In genomic region chr6:4803343-4803744, GRCh38 we compare ENCODE assay signal across 20 cellular contexts. TPM values are rescaled to one million over a fixed set of nuclear protein-coding genes. Genes with fewer than 3 reads are reported as not detected.
DNase-seq lines count a peak whose midpoint lies in the region; ATAC-seq, FAIRE-seq and TF ChIP-seq lines count a peak whose summit lies in the region.
"Had no signal": no experiment of that assay in that cellular context is flagged by ENCODE, and none has a peak within 500 bp of the region (broad histone marks: within the 10 kb centered on the region; RNA-seq: fewer than 3 reads in every experiment).

No MANE protein-coding gene starts in this region.

- H3K27ac Mint-ChIP-seq in GM23338 (no peak overlapping the region), astrocyte (ENCODE audit: unreplicated experiment) (peak overlapping the region; percentile 29)

- H2BK5ac ChIP-seq in mesendoderm (ENCODE audit: low read length) = no peak overlapping the region

- H3K9me3 ChIP-seq in BLaER1 = peaks cover 52% of the 10 kb centered on the region
- no peaks in the 10 kb centered on the region for H3K9me3 ChIP-seq in astrocyte (ENCODE audit: insufficient read depth, low read depth, low read length)

- peaks cover 38% of the 10 kb centered on the region for H3K79me1 ChIP-seq in mesendoderm (ENCODE audit: low read length)

- H3K4me2 ChIP-seq in BLaER1 = peak overlapping the region; percentile 77
- H3K4me2 ChIP-seq in GM23338 = peak overlapping the region; percentile 47; the same call in 1 of the 2 replicates
- no peak overlapping the region for H3K4me2 ChIP-seq in astrocyte (ENCODE audit: low read length)
- no peak overlapping the region for H3K4me2 ChIP-seq in mesendoderm (ENCODE audit: low read length)

- H3K4me1 Mint-ChIP-seq in GM23338 = peaks cover 73% of the 10 kb centered on the region
- peaks cover 48% of the 10 kb centered on the region for H3K4me1 Mint-ChIP-seq in astrocyte (ENCODE audit: low read depth, unreplicated experiment)

- no peak overlapping the region for H3K56ac ChIP-seq in mesendoderm (ENCODE audit: low read length)

- no peaks in the 10 kb centered on the region; the same call in 1 of the 2 replicates for H3F3A ChIP-seq in GM23338 (replicated peaks; ENCODE audit: low read depth)

- ATAC-seq in GM23338 (peak; percentile 10), HG03469 (IDR thresholded peaks at IDR 0.05; ENCODE audit: unreplicated experiment) (no peak), HG03354 (IDR thresholded peaks at IDR 0.05; ENCODE audit: poor library complexity, severe bottlenecking, unreplicated experiment) (no peak), HG03045 (IDR thresholded peaks at IDR 0.05; ENCODE audit: unreplicated experiment) (no peak)
- ATAC-seq: sciatic nerve, T-cell had no signal

- H3K79me2 ChIP-seq in GM23338 (replicated peaks; ENCODE audit: insufficient read depth) (peaks cover 100% of the 10 kb centered on the region), astrocyte (ENCODE audit: insufficient read depth, low read length) (peaks cover 97% of the 10 kb centered on the region), mesendoderm (ENCODE audit: control insufficient read depth, insufficient read depth, low read length) (peaks cover 71% of the 10 kb centered on the region)

- no peak overlapping the region for H3K4ac ChIP-seq in mesendoderm (ENCODE audit: low read depth, low read length)

- H3K36me3 Mint-ChIP-seq in GM23338 (ENCODE audit: low read depth) = peaks cover 15% of the 10 kb centered on the region
- peaks cover 6% of the 10 kb centered on the region for H3K36me3 Mint-ChIP-seq in astrocyte (ENCODE audit: low read depth, unreplicated experiment)

- DNase-seq in GM23338 (ENCODE audit: low spot score) (no peak), astrocyte (ENCODE audit: low read depth) (no peak), mesendoderm (peak; percentile 39)
- DNase-seq in activated CD4-positive, alpha-beta T cell treated with anti-CD3 and anti-CD28 coated beads for 4 hours = no peak
- DNase-seq: activated CD8-positive, alpha-beta memory T cell treated with anti-CD3 and anti-CD28 coated beads for 24 hours; central memory CD4-positive, alpha-beta T cell; effector CD4-positive, alpha-beta T cell; esophagus squamous epithelium; GF-D8; NCI-H1105; NCI-H69; T-cell; WERI-Rb-1 had no signal

- TF ChIP-seq CTCF in GM23338 (conservative IDR thresholded peaks at IDR 0.05; ENCODE audit: low read depth in 2 of 2) (no peak), astrocyte (IDR thresholded peaks at IDR 0.05; ENCODE audit: insufficient read depth, low read depth, low read length) (no peak)

- H3K9me3 Mint-ChIP-seq in GM23338 (no peaks in the 10 kb centered on the region; the same call in 2 of the 3 replicates), astrocyte (ENCODE audit: unreplicated experiment) (no peaks in the 10 kb centered on the region)

- H3K18ac ChIP-seq in mesendoderm (ENCODE audit: low read length) = no peak overlapping the region

- H3K27me3 ChIP-seq in BLaER1 = no peaks in the 10 kb centered on the region
- no peaks in the 10 kb centered on the region for H3K27me3 ChIP-seq in GM23338 (ENCODE audit: insufficient read depth)
- no peaks in the 10 kb centered on the region for H3K27me3 ChIP-seq in astrocyte (ENCODE audit: insufficient read depth, low read length)
- H3K27me3 ChIP-seq in mesendoderm (ENCODE audit: insufficient read depth, low read length, poor library complexity) = no peaks in the 10 kb centered on the region
- H3K27me3 ChIP-seq: esophagus squamous epithelium had no signal

- peaks cover 50% of the 10 kb centered on the region for H3K4me1 ChIP-seq in BLaER1
- peaks cover 42% of the 10 kb centered on the region for H3K4me1 ChIP-seq in GM23338 (ENCODE audit: insufficient read depth)
- H3K4me1 ChIP-seq in astrocyte (ENCODE audit: insufficient read depth, low read length) = peaks cover 8% of the 10 kb centered on the region
- H3K4me1 ChIP-seq in mesendoderm (ENCODE audit: control insufficient read depth, low read depth, low read length) = peaks cover 3% of the 10 kb centered on the region

- no peak overlapping the region for H4K5ac ChIP-seq in mesendoderm (ENCODE audit: low read length)

- H2AFZ ChIP-seq in GM23338 (no peak overlapping the region), astrocyte (ENCODE audit: low read depth, low read length) (no peak overlapping the region)

- no peak overlapping the region for H4K8ac ChIP-seq in mesendoderm (ENCODE audit: low read depth, low read length)

- no peaks in the 10 kb centered on the region for H3K9me2 ChIP-seq in GM23338 (ENCODE audit: insufficient read depth)

- H3K9ac ChIP-seq in BLaER1 = 0 out of 2 replicates have a peak overlapping the region, but pooled peaks have one; percentile 20
- H3K9ac ChIP-seq in astrocyte (ENCODE audit: low read length) = no peak overlapping the region
- H3K9ac ChIP-seq in mesendoderm (ENCODE audit: low read length) = no peak overlapping the region
- H3K9ac ChIP-seq: KMS-11 had no signal

- no CpG with 5 or more reads among the region's 5 CpGs for WGBS in mesendoderm (ENCODE audit: extremely low coverage, insufficient coverage, low lambda C conversion rate)

- H3K4me3 Mint-ChIP-seq in GM23338 (no peak overlapping the region), astrocyte (ENCODE audit: unreplicated experiment) (no peak overlapping the region)

- H3K27me3 Mint-ChIP-seq in GM23338 (ENCODE audit: insufficient read depth, low read depth, poor library complexity) (peaks cover 6% of the 10 kb centered on the region), astrocyte (ENCODE audit: low read depth, unreplicated experiment) (no peaks in the 10 kb centered on the region)
- H3K27me3 Mint-ChIP-seq: T-cell had no signal

- H3K27ac ChIP-seq in BLaER1 (peak overlapping the region; percentile 57; the same call in 1 of the 2 replicates), GM23338 (ENCODE audit: low read depth) (no peak overlapping the region), astrocyte (ENCODE audit: low read depth, low read length) (no peak overlapping the region), mesendoderm (ENCODE audit: low read depth, low read length) (no peak overlapping the region)
- H3K27ac ChIP-seq: esophagus squamous epithelium, KMS-11, WERI-Rb-1 had no signal

- H4K20me1 ChIP-seq in BLaER1 = peaks cover 88% of the 10 kb centered on the region
- H4K20me1 ChIP-seq in GM23338 (replicated peaks; ENCODE audit: insufficient read depth) = peaks cover 97% of the 10 kb centered on the region
- peaks cover 71% of the 10 kb centered on the region for H4K20me1 ChIP-seq in astrocyte (ENCODE audit: insufficient read depth, low read length)

- H3K36me3 ChIP-seq in BLaER1 (peaks cover 42% of the 10 kb centered on the region), GM23338 (ENCODE audit: insufficient read depth) (no peaks in the 10 kb centered on the region), astrocyte (ENCODE audit: insufficient read depth, low read length) (no peaks in the 10 kb centered on the region), mesendoderm (ENCODE audit: control insufficient read depth, insufficient read depth, low read length) (no peaks in the 10 kb centered on the region)
- H3K36me3 ChIP-seq: esophagus squamous epithelium, WERI-Rb-1 had no signal

- no peak for FAIRE-seq in astrocyte (lab: Jason Lieb, UNC)
- FAIRE-seq: D721Med had no signal

- H3K4me3 ChIP-seq in BLaER1 (no peak overlapping the region), GM23338 (no peak overlapping the region), astrocyte (ENCODE audit: insufficient read depth, low read depth, low read length) (no peak overlapping the region), mesendoderm (ENCODE audit: low read length) (no peak overlapping the region)
- H3K4me3 ChIP-seq: esophagus squamous epithelium had no signal

- no peak overlapping the region for H2AK5ac ChIP-seq in mesendoderm (ENCODE audit: low read length)

- H3K23ac ChIP-seq in mesendoderm (ENCODE audit: low read length) = peak overlapping the region; percentile 45

- H2BK120ac ChIP-seq in mesendoderm (ENCODE audit: low read depth, low read length) = no peak overlapping the region

- H2BK15ac ChIP-seq in mesendoderm (replicated peaks; ENCODE audit: low read depth) = no peak overlapping the region

TF ChIP-seq in GM23338, 12 proteins besides CTCF, POLR2A, EP300 and RAD21:
- TF ChIP-seq, protein P1, sequence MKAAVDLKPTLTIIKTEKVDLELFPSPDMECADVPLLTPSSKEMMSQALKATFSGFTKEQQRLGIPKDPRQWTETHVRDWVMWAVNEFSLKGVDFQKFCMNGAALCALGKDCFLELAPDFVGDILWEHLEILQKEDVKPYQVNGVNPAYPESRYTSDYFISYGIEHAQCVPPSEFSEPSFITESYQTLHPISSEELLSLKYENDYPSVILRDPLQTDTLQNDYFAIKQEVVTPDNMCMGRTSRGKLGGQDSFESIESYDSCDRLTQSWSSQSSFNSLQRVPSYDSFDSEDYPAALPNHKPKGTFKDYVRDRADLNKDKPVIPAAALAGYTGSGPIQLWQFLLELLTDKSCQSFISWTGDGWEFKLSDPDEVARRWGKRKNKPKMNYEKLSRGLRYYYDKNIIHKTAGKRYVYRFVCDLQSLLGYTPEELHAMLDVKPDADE (IDR thresholded peaks at IDR 0.05) = no peak
- TF ChIP-seq, protein P2, sequence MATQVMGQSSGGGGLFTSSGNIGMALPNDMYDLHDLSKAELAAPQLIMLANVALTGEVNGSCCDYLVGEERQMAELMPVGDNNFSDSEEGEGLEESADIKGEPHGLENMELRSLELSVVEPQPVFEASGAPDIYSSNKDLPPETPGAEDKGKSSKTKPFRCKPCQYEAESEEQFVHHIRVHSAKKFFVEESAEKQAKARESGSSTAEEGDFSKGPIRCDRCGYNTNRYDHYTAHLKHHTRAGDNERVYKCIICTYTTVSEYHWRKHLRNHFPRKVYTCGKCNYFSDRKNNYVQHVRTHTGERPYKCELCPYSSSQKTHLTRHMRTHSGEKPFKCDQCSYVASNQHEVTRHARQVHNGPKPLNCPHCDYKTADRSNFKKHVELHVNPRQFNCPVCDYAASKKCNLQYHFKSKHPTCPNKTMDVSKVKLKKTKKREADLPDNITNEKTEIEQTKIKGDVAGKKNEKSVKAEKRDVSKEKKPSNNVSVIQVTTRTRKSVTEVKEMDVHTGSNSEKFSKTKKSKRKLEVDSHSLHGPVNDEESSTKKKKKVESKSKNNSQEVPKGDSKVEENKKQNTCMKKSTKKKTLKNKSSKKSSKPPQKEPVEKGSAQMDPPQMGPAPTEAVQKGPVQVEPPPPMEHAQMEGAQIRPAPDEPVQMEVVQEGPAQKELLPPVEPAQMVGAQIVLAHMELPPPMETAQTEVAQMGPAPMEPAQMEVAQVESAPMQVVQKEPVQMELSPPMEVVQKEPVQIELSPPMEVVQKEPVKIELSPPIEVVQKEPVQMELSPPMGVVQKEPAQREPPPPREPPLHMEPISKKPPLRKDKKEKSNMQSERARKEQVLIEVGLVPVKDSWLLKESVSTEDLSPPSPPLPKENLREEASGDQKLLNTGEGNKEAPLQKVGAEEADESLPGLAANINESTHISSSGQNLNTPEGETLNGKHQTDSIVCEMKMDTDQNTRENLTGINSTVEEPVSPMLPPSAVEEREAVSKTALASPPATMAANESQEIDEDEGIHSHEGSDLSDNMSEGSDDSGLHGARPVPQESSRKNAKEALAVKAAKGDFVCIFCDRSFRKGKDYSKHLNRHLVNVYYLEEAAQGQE (IDR thresholded peaks at IDR 0.05; ENCODE audit: unreplicated experiment) = peak; percentile 31

RNA-seq across cellular contexts. Expression of gene CDYL, which starts 27.1 kb away (rescaled TPM):
- total RNA-seq in GM23338 (2014; rRNA removed; shearing (Covaris generic)) = 123 and 128 TPM in 2 replicates
- polyA plus RNA-seq in GM23338 (2016; fragmentation: Nextera tagmentation; extraction: Ambion mirVana) = 61.6 and 67.2 TPM in 2 replicates
- 77.2 and 87.1 TPM in 2 replicates for total RNA-seq in astrocyte
- polyA plus RNA-seq in mesendoderm (2013, experiment 1 of 2) = 72.2 TPM
- polyA plus RNA-seq in mesendoderm (2013, experiment 2 of 2) = 80.5 TPM

Comparison
In these comparisons a context has a peak if more than half of its experiments do, and no peak if none do; other contexts are left out.
1. H3K4me2 ChIP-seq: peak in BLaER1 (single experiment) and GM23338 (single experiment); none in astrocyte (single experiment) and mesendoderm (single experiment).